In genomic region chr10:73226663-73227062, GRCh38 we compare ENCODE assay signal across 27 cellular contexts.
"Had no signal": no experiment of that assay in that cellular context is flagged by ENCODE, and none has a peak within 500 bp of the region (broad histone marks: within the 10 kb centered on the region; RNA-seq: fewer than 3 reads in every experiment).

No MANE protein-coding gene starts in this region.

- H3K4me3 ChIP-seq: pancreas, prostate gland, right lobe of liver, sigmoid colon, thoracic aorta, thyroid gland, tibial nerve, upper lobe of left lung, vagina had no signal

- DNase-seq: naive B cell; naive thymus-derived CD8-positive, alpha-beta T cell; nephron progenitor cell; nucleus accumbens; pancreas; right cardiac atrium; right lobe of liver; sigmoid colon; small intestine; stimulated activated CD4-positive, alpha-beta T cell treated with anti-CD3 and anti-CD28 coated beads, Interleukin-15, amount 100 ng/mL, for 24 hours; stimulated activated CD4-positive, alpha-beta T cell treated with anti-CD3 and anti-CD28 coated beads, Interleukin-2, amount 100 ng/mL, for 24 hours; stimulated activated CD4-positive, alpha-beta T cell treated with anti-CD3 and anti-CD28 coated beads, Interleukin-2, amount 100 ng/mL, for 48 hours; stimulated activated CD4-positive, alpha-beta T cell treated with anti-CD3 and anti-CD28 coated beads, Interleukin-4, amount 100 ng/mL, for 24 hours; stimulated activated CD8-positive, alpha-beta memory T cell treated with anti-CD3 and anti-CD28 coated beads, Interleukin-4, amount 100 ng/mL, for 48 hours; stimulated activated naive CD4-positive, alpha-beta T cell; stimulated activated naive CD8-positive, alpha-beta T cell treated with anti-CD3 and anti-CD28 coated beads, Interleukin-15, amount 100 ng/mL, for 72 hours; stimulated activated naive CD8-positive, alpha-beta T cell treated with anti-CD3 and anti-CD28 coated beads, Interleukin-15, Interleukin-2, amounts not matched to agents 100 U/mL and 50 U/mL, for 24 hours; thyroid gland; trophoblast cell; upper lobe of left lung had no signal

- H3K9me3 ChIP-seq: neutrophil, pancreas, prostate gland, right lobe of liver, sigmoid colon, thoracic aorta, thyroid gland, tibial nerve, upper lobe of left lung, vagina had no signal

- H3K36me3 ChIP-seq: pancreas, prostate gland, right lobe of liver, thoracic aorta had no signal

- H3K4me1 ChIP-seq: pancreas, prostate gland, right lobe of liver, sigmoid colon, thyroid gland, tibial nerve, vagina had no signal

- H3K27ac ChIP-seq: neutrophil, pancreas, prostate gland, right lobe of liver, sigmoid colon, thoracic aorta, thyroid gland, tibial nerve, upper lobe of left lung, vagina had no signal

- ATAC-seq: naive thymus-derived CD8-positive, alpha-beta T cell; natural killer cell treated with Interleukin-12 subunit alpha and Interleukin-12 subunit beta and Interleukin-15 and Interleukin-18, amount 100 ng/mL, for 72 hours; pancreas; right cardiac atrium; right lobe of liver; stimulated activated memory B cell treated with anti-CD40 and anti-IgM and Interleukin-4, amounts not matched to agents 10 μg/mL and 1 μg/mL and 100 μg/mL, for 72 hours; stimulated activated naive CD8-positive, alpha-beta T cell treated with anti-CD3 and anti-CD28 coated beads, Interleukin-15, amount 100 ng/mL, for 72 hours; stimulated activated naive CD8-positive, alpha-beta T cell treated with anti-CD3 and anti-CD28 coated beads, Interleukin-15, Interleukin-2, amounts not matched to agents 100 U/mL and 50 U/mL, for 24 hours had no signal

- H3K27me3 ChIP-seq: neutrophil, pancreas, right lobe of liver, sigmoid colon, thyroid gland, tibial nerve, upper lobe of left lung, vagina had no signal
